In genomic region chr9:119332522-119332921, GRCh38 we compare ENCODE assay signal across 21 cellular contexts. TPM values are rescaled to one million over a fixed set of nuclear protein-coding genes. Genes with fewer than 3 reads are reported as not detected.
A peak's percentile ranks its signal among the peaks of the same experiment; 100 is the strongest.
DNase-seq lines count a peak whose midpoint lies in the region; ATAC-seq and TF ChIP-seq lines count a peak whose summit lies in the region.
"Had no signal": no experiment of that assay in that cellular context is flagged by ENCODE, and none has a peak within 500 bp of the region (broad histone marks: within the 10 kb centered on the region; RNA-seq: fewer than 3 reads in every experiment).

No MANE protein-coding gene starts in this region.

- no peak overlapping the region for H3K9ac ChIP-seq in H9 (ENCODE audit: extremely low read depth, insufficient read length, low read length)
- H3K9ac ChIP-seq: BLaER1 treated with 17β-estradiol and CSF1 and Interleukin-3, amounts not matched to agents 10 nM and 100 nM; GM23248 had no signal

- H4K5ac ChIP-seq in H9 (ENCODE audit: insufficient read length, low read depth, low read length): no peak overlapping the region

- peaks cover 18 to 29% (median 19%) of the 10 kb centered on the region in 3 experiments for H3K36me3 Mint-ChIP-seq in H9 (ENCODE audit: insufficient read depth in 1 of 3, low read depth in 3 of 3)
- H3K36me3 Mint-ChIP-seq: CD4-positive, CD25-positive, alpha-beta regulatory T cell had no signal

- H3K18ac ChIP-seq in H9 (ENCODE audit: insufficient read length, low read depth, low read length): no peak overlapping the region

- no peak for TF ChIP-seq CTCF in H9 (conservative IDR thresholded peaks at IDR 0.05)
- no peak for TF ChIP-seq CTCF in thyroid gland (IDR thresholded peaks at IDR 0.05)
- no peak for TF ChIP-seq CTCF in brain microvascular endothelial cell (IDR thresholded peaks at IDR 0.05; ENCODE audit: low read depth, low read length, missing control alignments)

- peak; percentile 39 for DNase-seq in ELF-1 (ENCODE audit: low read depth, low spot score)
- peak; percentile 42 for DNase-seq in H9
- peak; percentile 44 for DNase-seq in iPS-NIHi7 (ENCODE audit: extremely low spot score)
- no peak for DNase-seq in thyroid gland
- DNase-seq in brain microvascular endothelial cell: no peak
- DNase-seq: ACHN; CD4-positive, CD25-positive, alpha-beta regulatory T cell; DMS79; EL; GDM1; GM23248; HCEC 1CT; HFFc6; IMR-90; KBM-7 had no signal

- intact Hi-C loops in thyroid gland (cut with DNase I): no loop called here

- no peak overlapping the region for H3K4ac ChIP-seq in H9 (ENCODE audit: low read depth, low read length)

- TF ChIP-seq POLR2A in thyroid gland (IDR thresholded peaks at IDR 0.05): no peak
- no peak for TF ChIP-seq POLR2A in GM18505 (IDR thresholded peaks at IDR 0.05; ENCODE audit: borderline replicate concordance, extremely low read depth, insufficient read depth, insufficient read length)

- H2BK5ac ChIP-seq in H9 (ENCODE audit: insufficient read length, low read length): no peak overlapping the region

- H2BK15ac ChIP-seq in H9 (ENCODE audit: low read depth, low read length): no peak overlapping the region

- no peak overlapping the region for H3K27ac ChIP-seq in H9 (ENCODE audit: insufficient read length, low read depth, low read length)
- peak overlapping the region; percentile 27 for H3K27ac ChIP-seq in angular gyrus (ENCODE audit: low read depth, low read length)
- no peak overlapping the region for H3K27ac ChIP-seq in thyroid gland
- H3K27ac ChIP-seq in brain microvascular endothelial cell: no peak overlapping the region
- H3K27ac ChIP-seq: BLaER1 treated with 17β-estradiol and CSF1 and Interleukin-3, amounts not matched to agents 10 nM and 100 nM; GM23248; HL-60 had no signal

- H3K14ac ChIP-seq in H9 (ENCODE audit: insufficient read depth, low read length): no peak overlapping the region

- H3K4me3 ChIP-seq in thyroid gland (replicated peaks in 1 of 3): no peak overlapping the region
- H3K4me3 ChIP-seq in brain microvascular endothelial cell (ENCODE audit: low read depth, low read length): no peak overlapping the region
- H3K4me3 ChIP-seq: BLaER1 treated with 17β-estradiol and CSF1 and Interleukin-3, amounts not matched to agents 10 nM and 100 nM; GM23248 had no signal

- peak overlapping the region in 1 of 3 experiments; percentile 11; a peak in 1 of 7 replicates for H3K27ac Mint-ChIP-seq in H9
- H3K27ac Mint-ChIP-seq: CD4-positive, CD25-positive, alpha-beta regulatory T cell; HFFc6 had no signal

- H3K23ac ChIP-seq in H9 (ENCODE audit: insufficient read length, low read depth, low read length): no peak overlapping the region

- H3K56ac ChIP-seq in H9 (ENCODE audit: insufficient read length, low read depth, low read length): no peak overlapping the region

- whole genome bisulfite sequencing in H9 (ENCODE audit: extremely low coverage, insufficient read length, low lambda C conversion rate): no CpG with 5 or more reads among the region's 2 CpGs
- 65 to 67% methylated on average over 2 of the region's 2 CpGs for WGBS in thyroid gland, 2 donors

- no peaks in the 10 kb centered on the region for H3K23me2 ChIP-seq in H9 (ENCODE audit: insufficient read length, low read depth, low read length, poor library complexity, severe bottlenecking)

- H2AFZ ChIP-seq in H9 (ENCODE audit: low read length): no peak overlapping the region
- H2AFZ ChIP-seq: GM23248 had no signal

- H3K27me3 ChIP-seq in H9 (ENCODE audit: insufficient read depth, low read length) (no peaks in the 10 kb centered on the region), thyroid gland (no peaks in the 10 kb centered on the region), brain microvascular endothelial cell (replicated peaks) (no peaks in the 10 kb centered on the region)
- H3K27me3 ChIP-seq: BLaER1 treated with 17β-estradiol and CSF1 and Interleukin-3, amounts not matched to agents 10 nM and 100 nM had no signal

- H2BK20ac ChIP-seq in H9 (ENCODE audit: low read depth, low read length, poor library complexity, severe bottlenecking): no peak overlapping the region

- peaks cover 56 to 66% of the 10 kb centered on the region in 2 experiments for H3K4me1 Mint-ChIP-seq in H9
- H3K4me1 Mint-ChIP-seq: CD4-positive, CD25-positive, alpha-beta regulatory T cell had no signal

- H3K79me2 ChIP-seq in H9 (ENCODE audit: insufficient read depth, low read length): no peaks in the 10 kb centered on the region

- H3K36me3 ChIP-seq in thyroid gland (no peaks in the 10 kb centered on the region), brain microvascular endothelial cell (replicated peaks) (no peaks in the 10 kb centered on the region)
- H3K36me3 ChIP-seq: BLaER1 treated with 17β-estradiol and CSF1 and Interleukin-3, amounts not matched to agents 10 nM and 100 nM had no signal

- H3K4me1 ChIP-seq in H9 (ENCODE audit: insufficient read depth, low read length): peaks cover 22% of the 10 kb centered on the region
- H3K4me1 ChIP-seq in thyroid gland: no peaks in the 10 kb centered on the region
- H3K4me1 ChIP-seq: BLaER1 treated with 17β-estradiol and CSF1 and Interleukin-3, amounts not matched to agents 10 nM and 100 nM had no signal

- H3K27me3 Mint-ChIP-seq in H9 (ENCODE audit: low read depth): peaks cover 6% of the 10 kb centered on the region
- H3K27me3 Mint-ChIP-seq: CD4-positive, CD25-positive, alpha-beta regulatory T cell had no signal

- H2AK5ac ChIP-seq in H9 (ENCODE audit: insufficient read length, low read length): no peak overlapping the region

- H3K4me3 Mint-ChIP-seq in H9: no peak overlapping the region; a peak in 1 of 5 replicates
- H3K4me3 Mint-ChIP-seq: CD4-positive, CD25-positive, alpha-beta regulatory T cell; HFFc6 had no signal

- H3K9me3 ChIP-seq in H9 (ENCODE audit: control insufficient read depth, low read depth, low read length) (peaks cover 5% of the 10 kb centered on the region), thyroid gland (no peaks in the 10 kb centered on the region)

- H2BK120ac ChIP-seq in H9 (ENCODE audit: low read depth, low read length, poor library complexity, severe bottlenecking): no peak overlapping the region

- peaks cover 14 to 18% of the 10 kb centered on the region in 2 experiments for H3K9me3 Mint-ChIP-seq in H9

- ATAC-seq in GM18505 (IDR thresholded peaks at IDR 0.05; ENCODE audit: unreplicated experiment) (no peak), GM19467 (IDR thresholded peaks at IDR 0.05; ENCODE audit: unreplicated experiment) (no peak)

- no peak overlapping the region for H2BK12ac ChIP-seq in H9 (ENCODE audit: insufficient read length, low read depth, low read length)

- in situ Hi-C loops in brain microvascular endothelial cell (cut with HindIII; ENCODE audit: low pct_ligation_motif_present, low sequenced_read_pairs): no loop called here

- H4K20me1 ChIP-seq in H9 (ENCODE audit: control insufficient read depth, insufficient read depth, insufficient read length): no peaks in the 10 kb centered on the region
- H4K20me1 ChIP-seq: BLaER1 treated with 17β-estradiol and CSF1 and Interleukin-3, amounts not matched to agents 10 nM and 100 nM had no signal

- no peak overlapping the region for H3K4me2 ChIP-seq in H9 (ENCODE audit: insufficient read depth, insufficient read length, low read length)
- H3K4me2 ChIP-seq: BLaER1 treated with 17β-estradiol and CSF1 and Interleukin-3, amounts not matched to agents 10 nM and 100 nM had no signal

- H4K91ac ChIP-seq in H9 (ENCODE audit: insufficient read length, low read depth, low read length): no peak overlapping the region

- no peaks in the 10 kb centered on the region for H3K79me1 ChIP-seq in H9 (ENCODE audit: insufficient read depth, low read depth, low read length, poor library complexity, severe bottlenecking)

- H4K8ac ChIP-seq in H9 (replicated peaks; ENCODE audit: insufficient read length, low read depth, low read length): no peak overlapping the region

- H3T11ph ChIP-seq in H9 (ENCODE audit: low read length): no peak overlapping the region

RNA-seq across cellular contexts. Expression of gene BRINP1, which starts 36.7 kb away (rescaled TPM):
- total RNA-seq in H9 (2021): 12.4 and 14.0 TPM in 2 replicates
- total RNA-seq in thyroid gland: 1 to 10 TPM in 1 of 4 donors, under 1 TPM in 2, not detected in 1; 0.67 to 1.1 (median 0.93) TPM
- total RNA-seq: A172; CD4-positive, CD25-positive, alpha-beta regulatory T cell; HFFc6 had no signal

Comparison
In these comparisons a context has a peak if more than half of its experiments do, and no peak if none do; other contexts are left out.
1. DNase-seq: peak in ELF-1 (single experiment), H9 (single experiment) and iPS-NIHi7 (single experiment); none in thyroid gland (0 of 2) and brain microvascular endothelial cell (single experiment).